1 cellular context compared by ENCODE assay signal in genomic region chr10:125911990-125912389, GRCh38.
TF ChIP-seq lines count a peak whose summit lies in the region.

No MANE protein-coding gene starts in this region.

TF ChIP-seq in HepG2, 621 proteins besides CTCF, POLR2A, EP300 and RAD21 (continued from another document):
- TF ChIP-seq FOXJ3 (CRISPR knock-in tag; IDR thresholded peaks at IDR 0.05; ENCODE audit: borderline replicate concordance) = peak; percentile 89
- TF ChIP-seq MTA3 (CRISPR knock-in tag; IDR thresholded peaks at IDR 0.05) = no peak
- peak; percentile 30; the same call in 1 of the 2 replicates for TF ChIP-seq ZMYM4 (CRISPR knock-in tag; IDR thresholded peaks at IDR 0.05)
- TF ChIP-seq NFIB (CRISPR knock-in tag; IDR thresholded peaks at IDR 0.05; ENCODE audit: borderline replicate concordance) = no peak
- no peak for TF ChIP-seq ZBTB43 (CRISPR knock-in tag; conservative IDR thresholded peaks at IDR 0.05)
- 0 out of 2 replicates have a peak, but pooled peaks have one; percentile 61 for TF ChIP-seq AHDC1 (CRISPR knock-in tag; IDR thresholded peaks at IDR 0.05; ENCODE audit: borderline replicate concordance)
- TF ChIP-seq ZNF503 (CRISPR knock-in tag; IDR thresholded peaks at IDR 0.05) = peak; percentile 96; the same call in 1 of the 2 replicates
- no peak for TF ChIP-seq THRA (CRISPR knock-in tag; IDR thresholded peaks at IDR 0.05; ENCODE audit: borderline replicate concordance)
- TF ChIP-seq SIX4 (CRISPR knock-in tag; IDR thresholded peaks at IDR 0.05) = peak; percentile 51; the same call in 1 of the 2 replicates
- 0 out of 2 replicates have a peak, but pooled peaks have one; percentile 21 for TF ChIP-seq BRF2 (CRISPR knock-in tag; IDR thresholded peaks at IDR 0.05)
- TF ChIP-seq, protein P1, sequence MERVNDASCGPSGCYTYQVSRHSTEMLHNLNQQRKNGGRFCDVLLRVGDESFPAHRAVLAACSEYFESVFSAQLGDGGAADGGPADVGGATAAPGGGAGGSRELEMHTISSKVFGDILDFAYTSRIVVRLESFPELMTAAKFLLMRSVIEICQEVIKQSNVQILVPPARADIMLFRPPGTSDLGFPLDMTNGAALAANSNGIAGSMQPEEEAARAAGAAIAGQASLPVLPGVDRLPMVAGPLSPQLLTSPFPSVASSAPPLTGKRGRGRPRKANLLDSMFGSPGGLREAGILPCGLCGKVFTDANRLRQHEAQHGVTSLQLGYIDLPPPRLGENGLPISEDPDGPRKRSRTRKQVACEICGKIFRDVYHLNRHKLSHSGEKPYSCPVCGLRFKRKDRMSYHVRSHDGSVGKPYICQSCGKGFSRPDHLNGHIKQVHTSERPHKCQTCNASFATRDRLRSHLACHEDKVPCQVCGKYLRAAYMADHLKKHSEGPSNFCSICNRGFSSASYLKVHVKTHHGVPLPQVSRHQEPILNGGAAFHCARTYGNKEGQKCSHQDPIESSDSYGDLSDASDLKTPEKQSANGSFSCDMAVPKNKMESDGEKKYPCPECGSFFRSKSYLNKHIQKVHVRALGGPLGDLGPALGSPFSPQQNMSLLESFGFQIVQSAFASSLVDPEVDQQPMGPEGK (CRISPR knock-in tag; IDR thresholded peaks at IDR 0.05) = peak; percentile 38; the same call in 1 of the 2 replicates
- TF ChIP-seq, protein P2, sequence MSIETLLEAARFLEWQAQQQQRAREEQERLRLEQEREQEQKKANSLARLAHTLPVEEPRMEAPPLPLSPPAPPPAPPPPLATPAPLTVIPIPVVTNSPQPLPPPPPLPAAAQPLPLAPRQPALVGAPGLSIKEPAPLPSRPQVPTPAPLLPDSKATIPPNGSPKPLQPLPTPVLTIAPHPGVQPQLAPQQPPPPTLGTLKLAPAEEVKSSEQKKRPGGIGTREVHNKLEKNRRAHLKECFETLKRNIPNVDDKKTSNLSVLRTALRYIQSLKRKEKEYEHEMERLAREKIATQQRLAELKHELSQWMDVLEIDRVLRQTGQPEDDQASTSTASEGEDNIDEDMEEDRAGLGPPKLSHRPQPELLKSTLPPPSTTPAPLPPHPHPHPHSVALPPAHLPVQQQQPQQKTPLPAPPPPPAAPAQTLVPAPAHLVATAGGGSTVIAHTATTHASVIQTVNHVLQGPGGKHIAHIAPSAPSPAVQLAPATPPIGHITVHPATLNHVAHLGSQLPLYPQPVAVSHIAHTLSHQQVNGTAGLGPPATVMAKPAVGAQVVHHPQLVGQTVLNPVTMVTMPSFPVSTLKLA (IDR thresholded peaks at IDR 0.05) = peak; percentile 51
- 0 out of 2 replicates have a peak, but pooled peaks have one; percentile 40 for TF ChIP-seq MLX (CRISPR knock-in tag; IDR thresholded peaks at IDR 0.05)
- peak; percentile 87 for TF ChIP-seq FOSL2 (CRISPR knock-in tag; IDR thresholded peaks at IDR 0.05)
- TF ChIP-seq MIXL1 (CRISPR knock-in tag; IDR thresholded peaks at IDR 0.05) = 0 out of 2 replicates have a peak, but pooled peaks have one; percentile 37
- no peak for TF ChIP-seq PAWR (CRISPR knock-in tag; IDR thresholded peaks at IDR 0.05; ENCODE audit: borderline replicate concordance)
- TF ChIP-seq NKX3-1 (CRISPR knock-in tag; IDR thresholded peaks at IDR 0.05) = peak; percentile 91; the same call in 1 of the 2 replicates
- TF ChIP-seq FOXP4 (CRISPR knock-in tag; IDR thresholded peaks at IDR 0.05) = peak; percentile 94
- TF ChIP-seq ZNF281 (CRISPR knock-in tag; IDR thresholded peaks at IDR 0.05; ENCODE audit: borderline replicate concordance) = peak; percentile 29; the same call in 1 of the 2 replicates
- TF ChIP-seq, protein P3, sequence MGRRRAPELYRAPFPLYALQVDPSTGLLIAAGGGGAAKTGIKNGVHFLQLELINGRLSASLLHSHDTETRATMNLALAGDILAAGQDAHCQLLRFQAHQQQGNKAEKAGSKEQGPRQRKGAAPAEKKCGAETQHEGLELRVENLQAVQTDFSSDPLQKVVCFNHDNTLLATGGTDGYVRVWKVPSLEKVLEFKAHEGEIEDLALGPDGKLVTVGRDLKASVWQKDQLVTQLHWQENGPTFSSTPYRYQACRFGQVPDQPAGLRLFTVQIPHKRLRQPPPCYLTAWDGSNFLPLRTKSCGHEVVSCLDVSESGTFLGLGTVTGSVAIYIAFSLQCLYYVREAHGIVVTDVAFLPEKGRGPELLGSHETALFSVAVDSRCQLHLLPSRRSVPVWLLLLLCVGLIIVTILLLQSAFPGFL (CRISPR knock-in tag; IDR thresholded peaks at IDR 0.05) = no peak
- no peak for TF ChIP-seq SALL2 (CRISPR knock-in tag; IDR thresholded peaks at IDR 0.05)
- no peak for TF ChIP-seq PRPF4 (IDR thresholded peaks at IDR 0.05; ENCODE audit: low read depth, low read length, poor library complexity, severe bottlenecking)
